Comparison of ENCODE assay signal across 1 cellular context in the genomic region with DNA sequence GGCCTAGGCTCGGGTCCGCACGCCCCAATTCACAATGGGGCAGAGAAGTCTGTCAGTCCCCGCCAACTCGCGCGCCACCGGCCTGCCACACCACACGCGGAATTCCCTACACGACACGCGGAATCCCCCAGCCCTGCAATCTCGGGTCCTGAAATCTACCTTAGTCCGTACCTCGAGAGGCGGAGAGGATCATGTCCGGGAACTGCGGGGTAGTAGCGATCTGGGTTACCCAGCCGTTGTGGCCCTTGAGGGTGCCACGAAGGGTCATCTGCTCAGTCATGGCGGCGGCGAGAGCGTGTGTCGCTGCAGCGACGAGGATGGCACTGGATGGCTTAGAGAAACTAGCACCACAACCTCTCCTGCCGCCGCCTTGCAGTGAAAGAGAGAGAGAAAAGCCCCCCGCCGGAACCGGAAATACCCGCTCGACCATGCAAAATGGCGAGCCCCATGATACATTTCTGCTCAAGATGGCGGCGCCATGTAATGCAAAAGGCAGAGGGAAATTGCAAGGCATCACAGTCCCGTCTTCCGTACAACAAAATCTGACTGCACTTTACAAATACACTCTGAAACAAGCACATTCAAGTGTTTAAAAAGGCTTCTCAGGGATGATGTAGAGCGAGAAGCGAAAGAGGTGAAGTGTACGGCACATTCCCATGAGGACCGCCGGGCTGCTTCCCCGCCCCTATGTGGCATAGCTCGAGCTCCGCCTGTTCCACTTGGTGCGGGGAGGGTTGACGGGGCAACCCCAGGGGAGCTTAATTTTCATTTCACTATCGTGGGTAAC.
A peak's percentile ranks its signal among the peaks of the same experiment; 100 is the strongest.
TF ChIP-seq lines count a peak whose summit lies in the region.

Gene RACK1, minus strand, starts transcription at position 386 of the 787 bp plus-strand sequence. Its CDS starts 106 bp downstream, at position 280.

TF ChIP-seq in A549, 52 proteins besides CTCF, POLR2A, EP300 and RAD21 (continued from another document):
- TF ChIP-seq HMGXB4 (CRISPR knock-in tag; IDR thresholded peaks at IDR 0.05; ENCODE audit: borderline replicate concordance) = 0 out of 2 replicates have a peak, but pooled peaks have one; percentile 41
- TF ChIP-seq PHF8 (IDR thresholded peaks at IDR 0.05; ENCODE audit: borderline replicate concordance, low read depth) = peak; percentile 82
- TF ChIP-seq MAX (IDR thresholded peaks at IDR 0.05) = peak; percentile 97
- TF ChIP-seq MYC (IDR thresholded peaks at IDR 0.05; ENCODE audit: borderline replicate concordance, low read length) = peak; percentile 90; the same call in 1 of the 2 replicates
- TF ChIP-seq CHD2 (IDR thresholded peaks at IDR 0.05; ENCODE audit: low read length, partially characterized antibody) = no peak
- peak; percentile 44; the same call in 1 of the 2 replicates for TF ChIP-seq MAZ (IDR thresholded peaks at IDR 0.05; ENCODE audit: borderline replicate concordance, low read depth, low read length)
